Comparison of ENCODE assay signal across 8 cellular contexts in genomic region chr17:64496348-64496785, GRCh38.
DNase-seq lines count a peak whose midpoint lies in the region; ATAC-seq and TF ChIP-seq lines count a peak whose summit lies in the region.

No MANE protein-coding gene starts in this region.

- peak overlapping the region; percentile 84 for H3K9ac ChIP-seq in SK-N-MC (ENCODE audit: insufficient read length)

- ATAC-seq in GM19035 (IDR thresholded peaks at IDR 0.05; ENCODE audit: unreplicated experiment), result no peak

- H3K9me3 ChIP-seq in SK-N-MC (ENCODE audit: low read depth, low read length), result no peaks in the 10 kb centered on the region

- H3K36me3 ChIP-seq in SK-N-MC (ENCODE audit: insufficient read depth, low read length), result peaks cover 58% of the 10 kb centered on the region

- peak overlapping the region; percentile 93 for H3K4me3 ChIP-seq in SK-N-MC
- H3K4me3 ChIP-seq in foreskin fibroblast (ENCODE audit: low read depth in 1 of 2, low read length in 2 of 2), result peak overlapping the region; percentile 69 to 89
- peak overlapping the region; percentile 76 for H3K4me3 ChIP-seq in skeletal muscle cell (ENCODE audit: low read depth, low read length)

- peak overlapping the region; percentile 92; the same call in 1 of the 2 replicates for H3K27ac ChIP-seq in SK-N-MC

- DNase-seq in NCI-H524 (lab: John Stamatoyannopoulos, UW) (peak; percentile 65 to 76), NCI-H524 treated with DMSO at 0.1 percent for 48 hours (lab: John Stamatoyannopoulos, UW) (no peak), SK-N-MC (ENCODE audit: low read depth, low spot score) (no peak), foreskin fibroblast (no peak), skeletal muscle cell (ENCODE audit: low read depth) (no peak), LoVo (ENCODE audit: low spot score) (no peak), NAMALWA (ENCODE audit: low spot score) (no peak)

- TF ChIP-seq CTCF in foreskin fibroblast (IDR thresholded peaks at IDR 0.05; ENCODE audit: low read depth, low read length), result no peak

Comparison
In these comparisons a context has a peak if more than half of its experiments do, and no peak if none do; other contexts are left out.
1. DNase-seq: peak in NCI-H524 (2 of 2); none in NCI-H524 treated with DMSO at 0.1 percent for 48 hours (single experiment), SK-N-MC (single experiment), foreskin fibroblast (0 of 2), skeletal muscle cell (single experiment), LoVo (single experiment) and NAMALWA (single experiment).
2. Peak in every context shown above with its lines, with median percentiles within 50 percentile points of each other: H3K4me3 ChIP-seq.